In the genomic region with DNA sequence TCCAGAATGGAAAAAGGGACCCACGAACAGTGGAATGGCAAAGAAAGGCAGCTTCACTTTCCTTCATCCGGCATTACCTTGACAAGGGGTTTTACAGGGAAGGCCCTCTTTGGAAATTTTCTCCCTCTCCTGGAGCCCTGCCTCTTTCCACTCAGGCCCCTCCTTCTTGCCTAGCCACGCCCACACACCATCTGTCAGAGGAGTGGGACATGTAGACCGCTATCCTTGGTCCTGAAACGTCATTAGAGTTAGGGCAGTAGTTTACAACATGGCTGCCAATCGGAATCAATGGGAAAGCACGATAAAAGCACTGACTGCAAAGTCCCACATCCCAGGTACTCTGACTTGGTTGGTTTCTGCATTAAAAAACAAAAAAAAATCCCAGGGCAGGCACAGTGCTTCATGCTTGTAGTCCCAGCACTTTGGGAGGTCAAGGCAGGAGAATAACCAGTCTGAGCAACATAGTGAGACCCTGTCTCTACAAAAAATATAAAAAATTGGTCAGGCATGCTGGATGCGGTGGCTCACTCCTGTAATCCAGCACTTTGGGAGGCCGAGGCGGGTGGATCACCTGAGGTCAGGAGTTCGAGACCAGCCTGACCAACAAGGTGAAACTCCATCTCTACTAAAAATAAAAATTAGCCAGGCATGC, we compare ENCODE assay signal across 9 cellular contexts.
DNase-seq lines count a peak whose midpoint lies in the region; TF ChIP-seq lines count a peak whose summit lies in the region.
"Had no signal": no experiment of that assay in that cellular context is flagged by ENCODE, and none has a peak within 500 bp of the region (broad histone marks: within the 10 kb centered on the region; RNA-seq: fewer than 3 reads in every experiment).

No MANE protein-coding gene starts in this region.

- H4K20me1 ChIP-seq in smooth muscle cell (ENCODE audit: low read depth), result no peaks in the 10 kb centered on the region

- H3K4me3 ChIP-seq in HFF-Myc (replicated peaks; ENCODE audit: low read depth, low read length) (no peak overlapping the region), WERI-Rb-1 (ENCODE audit: low read depth, low read length) (no peak overlapping the region), smooth muscle cell (no peak overlapping the region)

- 46% methylated on average over 11 of the region's 11 CpGs for WGBS in smooth muscle cell (ENCODE audit: low lambda C conversion rate)

- no peaks in the 10 kb centered on the region for H3K79me2 ChIP-seq in smooth muscle cell (ENCODE audit: low read depth)

- H3K27me3 ChIP-seq in WERI-Rb-1 (ENCODE audit: insufficient read depth, low read depth, severe bottlenecking), result no peaks in the 10 kb centered on the region
- H3K27me3 ChIP-seq in smooth muscle cell (ENCODE audit: low read depth), result no peaks in the 10 kb centered on the region

- H3K9ac ChIP-seq in smooth muscle cell (ENCODE audit: low read depth), result no peak overlapping the region

- no peaks in the 10 kb centered on the region for H3K4me1 ChIP-seq in smooth muscle cell (ENCODE audit: low read depth)

- H3K36me3 ChIP-seq in WERI-Rb-1 (no peaks in the 10 kb centered on the region), smooth muscle cell (ENCODE audit: low read depth) (no peaks in the 10 kb centered on the region)

- TF ChIP-seq CTCF in HFF-Myc (IDR thresholded peaks at IDR 0.05; ENCODE audit: low read depth, low read length, missing control alignments), result no peak
- TF ChIP-seq CTCF in WERI-Rb-1 (IDR thresholded peaks at IDR 0.05; ENCODE audit: low read depth, low read length), result no peak
- TF ChIP-seq CTCF in smooth muscle cell (IDR thresholded peaks at IDR 0.05; ENCODE audit: borderline replicate concordance, insufficient read depth, poor library complexity, severe bottlenecking), result no peak

- no peaks in the 10 kb centered on the region for H3F3A ChIP-seq in smooth muscle cell (ENCODE audit: low read depth)

- DNase-seq in AG08395 (ENCODE audit: low spot score) (peak; percentile 43), HFF-Myc (ENCODE audit: extremely low read depth, low read depth) (peak; percentile 36), WERI-Rb-1 (peak; percentile 23), iPS DF 19.7 (ENCODE audit: low read depth, low spot score) (peak; percentile 90), smooth muscle cell (lab: John Stamatoyannopoulos, UW; ENCODE audit: unreplicated experiment) (no peak), midbrain (lab: John Stamatoyannopoulos, UW) (no peak), NCI-H1417 (lab: John Stamatoyannopoulos, UW) (no peak), NCI-H1417 treated with DMSO at 0.1 percent for 48 hours (lab: John Stamatoyannopoulos, UW) (no peak)
- DNase-seq: activated B cell treated with CpG ODN at 0.5 μM for 24 hours had no signal

- no peak overlapping the region for H2AFZ ChIP-seq in smooth muscle cell (ENCODE audit: low read depth)

- H3K4me2 ChIP-seq in smooth muscle cell, result no peak overlapping the region

- no peaks in the 10 kb centered on the region for H3K9me3 ChIP-seq in WERI-Rb-1 (ENCODE audit: severe bottlenecking)
- no peaks in the 10 kb centered on the region for H3K9me3 ChIP-seq in smooth muscle cell (replicated peaks; ENCODE audit: low read depth)

- no peak overlapping the region for H3K27ac ChIP-seq in WERI-Rb-1
- no peak overlapping the region for H3K27ac ChIP-seq in smooth muscle cell (ENCODE audit: low read depth)

Comparison
In these comparisons a context has a peak if more than half of its experiments do, and no peak if none do; other contexts are left out.
1. DNase-seq: peak in AG08395 (single experiment), HFF-Myc (single experiment), WERI-Rb-1 (single experiment) and iPS DF 19.7 (single experiment); none in smooth muscle cell (single experiment), midbrain (single experiment), NCI-H1417 (0 of 3) and NCI-H1417 treated with DMSO at 0.1 percent for 48 hours (single experiment).